In genomic region chr17:44247346-44248219, GRCh38 we compare ENCODE assay signal across 1 cellular context.
TF ChIP-seq lines count a peak whose summit lies in the region.

No MANE protein-coding gene starts in this region.

TF ChIP-seq in K562, 482 proteins besides CTCF, POLR2A, EP300 and RAD21:
- TF ChIP-seq ZFP36 (IDR thresholded peaks at IDR 0.05; ENCODE audit: low read depth, low read length, partially characterized antibody) (peak; percentile 37), PPARD (CRISPR knock-in tag; IDR thresholded peaks at IDR 0.05) (no peak), ZNF24 (IDR thresholded peaks at IDR 0.05) (no peak), ZBED1 (IDR thresholded peaks at IDR 0.05) (no peak), SETDB1 (IDR thresholded peaks at IDR 0.05; ENCODE audit: low read length) (no peak), HNRNPH1 (optimal IDR thresholded peaks at IDR 0.05; ENCODE audit: low read depth, low read length) (no peak), ZBTB33 (CRISPR knock-in tag; IDR thresholded peaks at IDR 0.05) (no peak), DNMT1 (IDR thresholded peaks at IDR 0.05) (no peak), NCOR1 (IDR thresholded peaks at IDR 0.05) (0 out of 2 replicates have a peak, but pooled peaks have one; percentile 12), DEAF1 (CRISPR knock-in tag; IDR thresholded peaks at IDR 0.05) (no peak), NFRKB (IDR thresholded peaks at IDR 0.05; ENCODE audit: low read depth) (no peak), TAF7 (tag; IDR thresholded peaks at IDR 0.05) (no peak), SP1 (CRISPR knock-in tag; IDR thresholded peaks at IDR 0.05) (no peak), MTA2 (IDR thresholded peaks at IDR 0.05; ENCODE audit: low read depth) (no peak), POLR3G (IDR thresholded peaks at IDR 0.05; ENCODE audit: extremely low read depth, insufficient read length, insufficient replicate concordance) (no peak), MBD2 (IDR thresholded peaks at IDR 0.05; ENCODE audit: borderline replicate concordance, low read depth) (no peak), SMAD3 (CRISPR knock-in tag; conservative IDR thresholded peaks at IDR 0.05) (no peak), NFIC (IDR thresholded peaks at IDR 0.05) (0 out of 2 replicates have a peak, but pooled peaks have one; percentile 9), GTF2F1 (IDR thresholded peaks at IDR 0.05; ENCODE audit: low read depth, low read length) (no peak), ZNF398 (CRISPR knock-in tag; IDR thresholded peaks at IDR 0.05) (no peak), ZNF277 (CRISPR knock-in tag; IDR thresholded peaks at IDR 0.05; ENCODE audit: borderline replicate concordance) (no peak), OTX1 (CRISPR knock-in tag; IDR thresholded peaks at IDR 0.05) (no peak), ZNF696 (CRISPR knock-in tag; conservative IDR thresholded peaks at IDR 0.05) (no peak), BRD9 (IDR thresholded peaks at IDR 0.05; ENCODE audit: low read depth, partially characterized antibody) (peak; percentile 78), RFX5 (IDR thresholded peaks at IDR 0.05; ENCODE audit: low read depth, low read length) (no peak), NR2C2 (CRISPR knock-in tag; IDR thresholded peaks at IDR 0.05) (no peak), NR2C2 (tag; IDR thresholded peaks at IDR 0.05) (0 out of 2 replicates have a peak, but pooled peaks have one; percentile 7), SMARCE1 (IDR thresholded peaks at IDR 0.05) (no peak)
